Comparison of ENCODE assay signal across 8 cellular contexts in genomic region chr5:43043400-43043756, GRCh38. TPM values are rescaled to one million over a fixed set of nuclear protein-coding genes. Genes with fewer than 3 reads are reported as not detected.
DNase-seq lines count a peak whose midpoint lies in the region; ATAC-seq and TF ChIP-seq lines count a peak whose summit lies in the region.

No MANE protein-coding gene starts in this region.

- H3K27ac ChIP-seq in ascending aorta (peak overlapping the region; percentile 96 to 99), right lobe of liver (peak overlapping the region; percentile 77 to 93 (median 91)), tibial artery (peak overlapping the region; percentile 98)

- TF ChIP-seq POLR2A in right lobe of liver (IDR thresholded peaks at IDR 0.05): no peak

- no peaks in the 10 kb centered on the region for H3K36me3 ChIP-seq in ascending aorta
- H3K36me3 ChIP-seq in right lobe of liver: no peaks in the 10 kb centered on the region
- H3K36me3 ChIP-seq in tibial artery: no peaks in the 10 kb centered on the region

- no peaks in the 10 kb centered on the region for H3K9me3 ChIP-seq in ascending aorta
- H3K9me3 ChIP-seq in right lobe of liver: no peaks in the 10 kb centered on the region
- H3K9me3 ChIP-seq in tibial artery: no peaks in the 10 kb centered on the region

- H3K27ac Mint-ChIP-seq in activated T-cell treated with anti-CD3 and anti-CD28 coated beads, Interleukin-2, amount 50 U/mL, for 72 hours: no peak overlapping the region

- peaks cover 61% of the 10 kb centered on the region for H3K4me1 Mint-ChIP-seq in activated T-cell treated with anti-CD3 and anti-CD28 coated beads, Interleukin-2, amount 50 U/mL, for 72 hours (ENCODE audit: low read depth)

- H3K9me3 Mint-ChIP-seq in activated T-cell treated with anti-CD3 and anti-CD28 coated beads, Interleukin-2, amount 50 U/mL, for 72 hours: no peaks in the 10 kb centered on the region

- peak overlapping the region; percentile 96 to 99 for H3K4me3 Mint-ChIP-seq in activated T-cell treated with anti-CD3 and anti-CD28 coated beads, Interleukin-2, amount 50 U/mL, for 72 hours

- DNase-seq in activated T-cell treated with anti-CD3 and anti-CD28 coated beads, Interleukin-2, amount 50 U/mL, for 72 hours: no peak
- DNase-seq in activated T-cell treated with anti-CD3 and anti-CD28 coated beads, Interleukin-2, amount 50 U/mL, for 48 hours: no peak
- DNase-seq in ascending aorta (ENCODE audit: low spot score in 2 of 2) (no peak), right lobe of liver (no peak), tibial artery (no peak), GM03348 (ENCODE audit: low spot score) (no peak), NCI-H510A (lab: John Stamatoyannopoulos, UW) (no peak)

- ATAC-seq in activated T-cell treated with anti-CD3 and anti-CD28 coated beads, Interleukin-2, amount 50 U/mL, for 72 hours (replicated peaks in 1 of 2): no peak
- ATAC-seq in right lobe of liver (no peak), HG02840 (IDR thresholded peaks at IDR 0.05; ENCODE audit: low FRiP score, unreplicated experiment) (no peak)

- WGBS in right lobe of liver (ENCODE audit: insufficient coverage, low coverage, low lambda C conversion rate, missing lambda C conversion rate): 15% methylated on average over 6 of the region's 7 CpGs

- H3K4me1 ChIP-seq in ascending aorta (peaks cover 0 to 2% of the 10 kb centered on the region in 2 donors), right lobe of liver (peaks cover 0 to 21% (median 0%) of the 10 kb centered on the region in 4 donors), tibial artery (peaks cover 0 to 13% (median 2%) of the 10 kb centered on the region in 4 donors)

- peak overlapping the region; percentile 64 to 91 for H3K4me3 ChIP-seq in ascending aorta
- H3K4me3 ChIP-seq in right lobe of liver: peak overlapping the region; percentile 53 to 59 (median 55)
- H3K4me3 ChIP-seq in tibial artery: peak overlapping the region; percentile 72 to 77

- TF ChIP-seq CTCF in ascending aorta (IDR thresholded peaks at IDR 0.05) (no peak), right lobe of liver (IDR thresholded peaks at IDR 0.05) (no peak), tibial artery (IDR thresholded peaks at IDR 0.05) (no peak)

- no peaks in the 10 kb centered on the region for H3K27me3 ChIP-seq in ascending aorta
- H3K27me3 ChIP-seq in right lobe of liver: peaks cover 0 to 28% of the 10 kb centered on the region in 2 donors
- no peaks in the 10 kb centered on the region for H3K27me3 ChIP-seq in tibial artery

- no peaks in the 10 kb centered on the region for H3K27me3 Mint-ChIP-seq in activated T-cell treated with anti-CD3 and anti-CD28 coated beads, Interleukin-2, amount 50 U/mL, for 72 hours (ENCODE audit: low read depth)

- intact Hi-C loops in ascending aorta (cut with DNase I): loop anchor here (2.0 to 5.0 kb wide), 2 partner anchors 36 to 61 kb away; no protein-coding TSS in a partner anchor
- intact Hi-C loops in right lobe of liver (cut with DNase I): no loop called here
- intact Hi-C loops in tibial artery (cut with DNase I; ENCODE audit: low total_unique reads): loop anchor here (2.0 to 10.0 kb wide), 4 partner anchors 21 to 129 kb away; no protein-coding TSS in a partner anchor

- H3K36me3 Mint-ChIP-seq in activated T-cell treated with anti-CD3 and anti-CD28 coated beads, Interleukin-2, amount 50 U/mL, for 72 hours (ENCODE audit: insufficient read depth in 2 of 2): no peaks in the 10 kb centered on the region

RNA-seq across cellular contexts. Expression of gene ANXA2R, which starts 3.3 kb away (rescaled TPM):
- total RNA-seq in activated T-cell treated with anti-CD3 and anti-CD28 coated beads, Interleukin-2, amount 50 U/mL, for 72 hours: 10 to 100 TPM in 1 of 2 donors, 1 to 10 TPM in 1; 9.9 to 10.0 TPM
- total RNA-seq in ascending aorta (5.1 TPM), right lobe of liver (1 to 10 TPM in 1 of 6 experiments, under 1 TPM in 5; 0.21 to 1.1 (median 0.41) TPM)

Comparison
In these comparisons a context has a peak if more than half of its experiments do, and no peak if none do; other contexts are left out.
1. intact Hi-C loops: an anchor here in ascending aorta (2.0 to 5.0 kb wide) and tibial artery (2.0 to 10.0 kb wide); none called in right lobe of liver.